ENCODE assay signal across 10 cellular contexts in genomic region chr13:94196426-94196825, GRCh38.
"Had no signal": no experiment of that assay in that cellular context is flagged by ENCODE, and none has a peak within 500 bp of the region (broad histone marks: within the 10 kb centered on the region; RNA-seq: fewer than 3 reads in every experiment).

No MANE protein-coding gene starts in this region.

- DNase-seq: activated CD4-positive, alpha-beta T cell treated with anti-CD3 and anti-CD28 coated beads for 48 hours; activated CD8-positive, alpha-beta memory T cell treated with anti-CD3 and anti-CD28 coated beads for 24 hours; activated naive CD4-positive, alpha-beta T cell treated with anti-CD3 and anti-CD28 coated beads, Interleukin-2, amount 10 ng/mL, durations not matched to agents 7 days and 5 days; esophagus squamous epithelium; left cardiac atrium; occipital lobe; sigmoid colon; stimulated activated CD4-positive, alpha-beta T cell treated with anti-CD3 and anti-CD28 coated beads, Interleukin-4, amount 100 ng/mL, for 1 hour; T-helper 9 cell had no signal

- ATAC-seq: natural killer cell treated with Interleukin-12 subunit alpha and Interleukin-12 subunit beta and Interleukin-15 and Interleukin-18, amount 100 ng/mL, for 72 hours had no signal
